ENCODE assay signal across 10 cellular contexts in genomic region chr11:68142028-68142412, GRCh38. TPM values are rescaled to one million over a fixed set of nuclear protein-coding genes. Genes with fewer than 3 reads are reported as not detected.
A peak's percentile ranks its signal among the peaks of the same experiment; 100 is the strongest.
DNase-seq lines count a peak whose midpoint lies in the region; ATAC-seq and TF ChIP-seq lines count a peak whose summit lies in the region.
"Had no signal": no experiment of that assay in that cellular context is flagged by ENCODE, and none has a peak within 500 bp of the region (broad histone marks: within the 10 kb centered on the region; RNA-seq: fewer than 3 reads in every experiment).

No MANE protein-coding gene starts in this region.

- peaks cover 5 to 12% of the 10 kb centered on the region in 2 donors for H3K4me1 ChIP-seq in naive thymus-derived CD4-positive, alpha-beta T cell (ENCODE audit: control insufficient read depth in 2 of 2, insufficient read depth in 2 of 2, low read length in 2 of 2)
- H3K4me1 ChIP-seq in H9 (ENCODE audit: insufficient read depth, low read length), result no peaks in the 10 kb centered on the region
- peaks cover 41% of the 10 kb centered on the region for H3K4me1 ChIP-seq in left ventricle myocardium inferior

- H3K4ac ChIP-seq in H9 (ENCODE audit: low read depth, low read length), result no peak overlapping the region

- H3K4me3 Mint-ChIP-seq in naive thymus-derived CD4-positive, alpha-beta T cell, result peak overlapping the region in 9 of 10 donors; percentile 51 to 77 (median 73)
- no peak overlapping the region for H3K4me3 Mint-ChIP-seq in H9
- H3K4me3 Mint-ChIP-seq: CD4-positive, CD25-positive, alpha-beta regulatory T cell had no signal

- H3K18ac ChIP-seq in H9 (ENCODE audit: insufficient read length, low read depth, low read length), result no peak overlapping the region

- H3K23me2 ChIP-seq in H9 (ENCODE audit: insufficient read length, low read depth, low read length, poor library complexity, severe bottlenecking), result no peaks in the 10 kb centered on the region

- POLR2A ChIA-PET in naive thymus-derived CD4-positive, alpha-beta T cell (lab: Charles Lee), result interaction anchor here (1.4 kb wide), 1 partner anchor 10 kb away, joined by 3 read pairs; no protein-coding TSS in a partner anchor

- no peak overlapping the region for H4K5ac ChIP-seq in H9 (ENCODE audit: insufficient read length, low read depth, low read length)

- H4K8ac ChIP-seq in H9 (replicated peaks; ENCODE audit: insufficient read length, low read depth, low read length), result no peak overlapping the region

- no peaks in the 10 kb centered on the region for H3K36me3 ChIP-seq in naive thymus-derived CD4-positive, alpha-beta T cell (ENCODE audit: control insufficient read depth in 2 of 3, insufficient read depth in 3 of 3, low read length in 3 of 3)
- H3K36me3 ChIP-seq in left ventricle myocardium inferior, result no peaks in the 10 kb centered on the region
- H3K36me3 ChIP-seq: ovary had no signal

- CTCF ChIA-PET in naive thymus-derived CD4-positive, alpha-beta T cell (lab: Charles Lee), result no interaction called here

- peak; percentile 92 to 94 for DNase-seq in AML-193 (lab: John Stamatoyannopoulos, UW)
- DNase-seq in NCI-H2029 treated with DMSO at 0.1 percent for 48 hours (lab: John Stamatoyannopoulos, UW), result peak; percentile 54
- DNase-seq in activated T-cell treated with anti-CD3 and anti-CD28 coated beads for 4 hours, result peak; percentile 33
- DNase-seq in naive thymus-derived CD4-positive, alpha-beta T cell, result peak in 7 of 9 donors; percentile 10 to 53 (median 14)
- DNase-seq in H9, result no peak
- DNase-seq in kidney glomerular epithelial cell (lab: John Stamatoyannopoulos, UW), result no peak
- no peak for DNase-seq in NCI-H187 (lab: John Stamatoyannopoulos, UW)
- DNase-seq in left ventricle myocardium inferior, result no peak

- no peaks in the 10 kb centered on the region for H3K36me3 Mint-ChIP-seq in naive thymus-derived CD4-positive, alpha-beta T cell
- no peaks in the 10 kb centered on the region for H3K36me3 Mint-ChIP-seq in H9 (ENCODE audit: insufficient read depth in 1 of 3, low read depth in 3 of 3)
- H3K36me3 Mint-ChIP-seq: CD4-positive, CD25-positive, alpha-beta regulatory T cell had no signal

- no CpG with 5 or more reads among the region's 13 CpGs for WGBS in H9 (ENCODE audit: extremely low coverage, insufficient read length, low lambda C conversion rate)

- H3K9me3 Mint-ChIP-seq in naive thymus-derived CD4-positive, alpha-beta T cell, result no peaks in the 10 kb centered on the region
- no peaks in the 10 kb centered on the region for H3K9me3 Mint-ChIP-seq in H9
- H3K9me3 Mint-ChIP-seq: CD4-positive, CD25-positive, alpha-beta regulatory T cell had no signal

- no peak overlapping the region for H2BK20ac ChIP-seq in H9 (ENCODE audit: low read depth, low read length, poor library complexity, severe bottlenecking)

- H4K20me1 ChIP-seq in H9 (ENCODE audit: control insufficient read depth, insufficient read depth, insufficient read length), result no peaks in the 10 kb centered on the region

- no peak overlapping the region for H3K56ac ChIP-seq in H9 (ENCODE audit: insufficient read length, low read depth, low read length)

- no peaks in the 10 kb centered on the region for H3K9me3 ChIP-seq in naive thymus-derived CD4-positive, alpha-beta T cell (ENCODE audit: control insufficient read depth in 2 of 3, low read length in 3 of 3)
- H3K9me3 ChIP-seq in H9 (ENCODE audit: control insufficient read depth, low read depth, low read length) (no peaks in the 10 kb centered on the region), left ventricle myocardium inferior (replicated peaks) (no peaks in the 10 kb centered on the region)
- H3K9me3 ChIP-seq: ovary had no signal

- intact Hi-C loops in naive thymus-derived CD4-positive, alpha-beta T cell (cut with micrococcal nuclease), result no loop called here
- intact Hi-C loops in left ventricle myocardium inferior (cut with micrococcal nuclease), result no loop called here

- no peaks in the 10 kb centered on the region for H3K79me2 ChIP-seq in H9 (ENCODE audit: insufficient read depth, low read length)

- no peaks in the 10 kb centered on the region for H3K79me1 ChIP-seq in H9 (ENCODE audit: insufficient read depth, low read depth, low read length, poor library complexity, severe bottlenecking)

- H2BK120ac ChIP-seq in H9 (ENCODE audit: low read depth, low read length, poor library complexity, severe bottlenecking), result no peak overlapping the region

- peak overlapping the region in 6 of 9 donors; percentile 29 to 89 (median 53) for H3K27ac Mint-ChIP-seq in naive thymus-derived CD4-positive, alpha-beta T cell
- no peak overlapping the region for H3K27ac Mint-ChIP-seq in H9
- H3K27ac Mint-ChIP-seq: CD4-positive, CD25-positive, alpha-beta regulatory T cell had no signal

- H3K27ac ChIP-seq in naive thymus-derived CD4-positive, alpha-beta T cell (ENCODE audit: low read depth, low read length), result no peak overlapping the region
- H3K27ac ChIP-seq in H9 (ENCODE audit: insufficient read length, low read depth, low read length), result no peak overlapping the region
- no peak overlapping the region for H3K27ac ChIP-seq in left ventricle myocardium inferior (replicated peaks)
- H3K27ac ChIP-seq: ovary had no signal

- no peak overlapping the region for H2BK15ac ChIP-seq in H9 (ENCODE audit: low read depth, low read length)

- H3K23ac ChIP-seq in H9 (ENCODE audit: insufficient read length, low read depth, low read length), result no peak overlapping the region

- peaks cover 0 to 5% (median 0%) of the 10 kb centered on the region in 5 donors for H3K27me3 Mint-ChIP-seq in naive thymus-derived CD4-positive, alpha-beta T cell
- no peaks in the 10 kb centered on the region for H3K27me3 Mint-ChIP-seq in H9 (ENCODE audit: low read depth)
- H3K27me3 Mint-ChIP-seq: CD4-positive, CD25-positive, alpha-beta regulatory T cell had no signal

- H3K4me3 ChIP-seq in naive thymus-derived CD4-positive, alpha-beta T cell (ENCODE audit: low read length), result no peak overlapping the region
- H3K4me3 ChIP-seq in left ventricle myocardium inferior, result no peak overlapping the region
- H3K4me3 ChIP-seq: ovary had no signal

- H2BK5ac ChIP-seq in H9 (ENCODE audit: insufficient read length, low read length), result no peak overlapping the region

- TF ChIP-seq CTCF in H9 (conservative IDR thresholded peaks at IDR 0.05) (no peak), left ventricle myocardium inferior (IDR thresholded peaks at IDR 0.05; ENCODE audit: borderline replicate concordance) (no peak)

- peaks cover 4 to 19% (median 10%) of the 10 kb centered on the region in 7 donors for H3K4me1 Mint-ChIP-seq in naive thymus-derived CD4-positive, alpha-beta T cell
- H3K4me1 Mint-ChIP-seq in H9, result peaks cover 0 to 4% of the 10 kb centered on the region in 2 experiments; a peak in 2 of 4 replicates

- no peak overlapping the region for H2AFZ ChIP-seq in H9 (ENCODE audit: low read length)

- H3K9ac ChIP-seq in H9 (ENCODE audit: extremely low read depth, insufficient read length, low read length), result no peak overlapping the region

- H3K14ac ChIP-seq in H9 (ENCODE audit: insufficient read depth, low read length), result no peak overlapping the region

- no peak overlapping the region for H3T11ph ChIP-seq in H9 (ENCODE audit: low read length)

- no peak overlapping the region for H4K91ac ChIP-seq in H9 (ENCODE audit: insufficient read length, low read depth, low read length)

- no peak overlapping the region for H3K4me2 ChIP-seq in H9 (ENCODE audit: insufficient read depth, insufficient read length, low read length)

- H2AK5ac ChIP-seq in H9 (ENCODE audit: insufficient read length, low read length), result no peak overlapping the region

- H2BK12ac ChIP-seq in H9 (ENCODE audit: insufficient read length, low read depth, low read length), result no peak overlapping the region

- H3K27me3 ChIP-seq in naive thymus-derived CD4-positive, alpha-beta T cell (ENCODE audit: control insufficient read depth in 2 of 2, insufficient read depth in 2 of 2, low read length in 2 of 2), result no peaks in the 10 kb centered on the region
- H3K27me3 ChIP-seq in H9 (ENCODE audit: insufficient read depth, low read length) (no peaks in the 10 kb centered on the region), left ventricle myocardium inferior (ENCODE audit: low read depth) (no peaks in the 10 kb centered on the region)
- H3K27me3 ChIP-seq: ovary had no signal

- peak; percentile 64 for ATAC-seq in naive thymus-derived CD4-positive, alpha-beta T cell

RNA-seq across cellular contexts. Expression of gene CHKA, which starts 20.8 kb away (rescaled TPM):
- total RNA-seq in naive thymus-derived CD4-positive, alpha-beta T cell, result 10 to 100 TPM in 2 of 5 experiments, 1 to 10 TPM in 3; 6.0 to 31.3 (median 7.3) TPM
- polyA plus RNA-seq in naive thymus-derived CD4-positive, alpha-beta T cell, result 1 to 10 TPM; 1.4 to 4.4 TPM
- 63.0 and 64.2 TPM in 2 replicates for total RNA-seq in H9 (2021)
- total RNA-seq in left ventricle myocardium inferior, result 8.7 TPM

Comparison
In these comparisons a context has a peak if more than half of its experiments do, and no peak if none do; other contexts are left out.
1. DNase-seq: peak in AML-193 (2 of 2), NCI-H2029 treated with DMSO at 0.1 percent for 48 hours (single experiment), activated T-cell treated with anti-CD3 and anti-CD28 coated beads for 4 hours (single experiment) and naive thymus-derived CD4-positive, alpha-beta T cell (7 of 9); none in H9 (single experiment), kidney glomerular epithelial cell (single experiment), NCI-H187 (0 of 2) and left ventricle myocardium inferior (single experiment).
2. H3K27ac Mint-ChIP-seq: peak in naive thymus-derived CD4-positive, alpha-beta T cell (6 of 9); none in H9 (0 of 3).
3. H3K4me3 Mint-ChIP-seq: peak in naive thymus-derived CD4-positive, alpha-beta T cell (9 of 10); none in H9 (0 of 2).